ENCODE assay signal across 31 cellular contexts in the genomic region with DNA sequence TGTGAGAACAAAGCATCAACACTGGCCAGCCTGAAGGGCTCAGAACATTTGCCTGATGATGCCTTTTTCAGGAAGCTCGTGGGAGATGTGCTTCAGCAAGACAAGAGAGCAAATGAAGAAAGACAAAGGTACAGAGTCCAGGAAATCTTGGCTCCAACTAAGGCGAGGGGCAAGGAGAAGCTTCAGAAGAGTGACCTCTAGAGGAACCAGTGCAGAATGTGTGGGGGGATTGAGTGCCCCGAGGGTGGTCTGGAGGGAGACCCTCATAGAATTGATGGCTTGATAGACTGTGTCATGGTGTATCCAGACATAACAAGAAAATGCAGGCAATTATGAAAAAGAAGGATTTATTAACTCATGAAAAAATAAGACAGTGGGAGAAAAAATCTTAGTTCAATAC. TPM values are rescaled to one million over a fixed set of nuclear protein-coding genes. Genes with fewer than 3 reads are reported as not detected.
DNase-seq lines count a peak whose midpoint lies in the region; ATAC-seq and TF ChIP-seq lines count a peak whose summit lies in the region.
"Had no signal": no experiment of that assay in that cellular context is flagged by ENCODE, and none has a peak within 500 bp of the region (broad histone marks: within the 10 kb centered on the region; RNA-seq: fewer than 3 reads in every experiment).

No MANE protein-coding gene starts in this region.

- intact Hi-C loops in A673 (cut with micrococcal nuclease; ENCODE audit: unreplicated experiment) (no loop called here), colonic mucosa (cut with DNase I) (no loop called here)
- intact Hi-C loops in activated CD4-positive, alpha-beta T cell treated with anti-CD3 and anti-CD28 coated beads for 36 hours (cut with DNase I, micrococcal nuclease): loop anchor here in 1 of 2 experiments (10.0 kb wide), 1 partner anchor 466 kb away; a partner anchor contains a TSS

- TF ChIP-seq CTCF in A673 (conservative IDR thresholded peaks at IDR 0.05; ENCODE audit: low read depth, low read length) (peak; percentile 41; the same call in 1 of the 2 replicates), GM06990 (IDR thresholded peaks at IDR 0.05; ENCODE audit: insufficient read depth, low read length, poor library complexity, severe bottlenecking) (peak; percentile 9), Loucy (conservative IDR thresholded peaks at IDR 0.05; ENCODE audit: low read length) (peak; percentile 61), colonic mucosa (IDR thresholded peaks at IDR 0.05) (no peak)

- H3K9me3 Mint-ChIP-seq in activated CD4-positive, alpha-beta T cell treated with anti-CD3 and anti-CD28 coated beads for 36 hours (ENCODE audit: low read depth): no peaks in the 10 kb centered on the region

- CTCF ChIA-PET in A673 (lab: Charles Lee): interaction anchor here (0.6 kb wide), 1 partner anchor 1506 kb away, joined by 3 read pairs; no protein-coding TSS in a partner anchor
- CTCF ChIA-PET in activated CD4-positive, alpha-beta T cell treated with anti-CD3 and anti-CD28 coated beads for 36 hours (lab: Charles Lee): no interaction called here

- H3K27ac Mint-ChIP-seq in activated CD4-positive, alpha-beta T cell treated with anti-CD3 and anti-CD28 coated beads for 36 hours: no peak overlapping the region
- H3K27ac Mint-ChIP-seq: activated naive CD8-positive, alpha-beta T cell treated with anti-CD3 and anti-CD28 coated beads for 36 hours; B cell had no signal

- no peak for ATAC-seq in activated CD4-positive, alpha-beta T cell treated with anti-CD3 and anti-CD28 coated beads for 36 hours
- ATAC-seq in GM21737 (IDR thresholded peaks at IDR 0.05; ENCODE audit: unreplicated experiment): no peak
- ATAC-seq: esophagus mucosa, HCT116, heart left ventricle had no signal

- H2AFZ ChIP-seq in Loucy (ENCODE audit: low read length): no peak overlapping the region
- H2AFZ ChIP-seq: parathyroid adenoma had no signal

- H3K27ac ChIP-seq in A673 (ENCODE audit: low read depth, low read length, poor library complexity, severe bottlenecking) (no peak overlapping the region), colonic mucosa (peak overlapping the region; percentile 62)
- H3K27ac ChIP-seq: heart left ventricle, KMS-11, parathyroid adenoma, right atrium auricular region, SJSA1 had no signal

- no peaks in the 10 kb centered on the region for H3K36me3 Mint-ChIP-seq in activated CD4-positive, alpha-beta T cell treated with anti-CD3 and anti-CD28 coated beads for 36 hours (ENCODE audit: low read depth)
- H3K36me3 Mint-ChIP-seq: activated naive CD8-positive, alpha-beta T cell treated with anti-CD3 and anti-CD28 coated beads for 36 hours had no signal

- no peaks in the 10 kb centered on the region for H3K79me2 ChIP-seq in Loucy (ENCODE audit: insufficient read depth, low read length)
- H3K79me2 ChIP-seq: parathyroid adenoma had no signal

- H3K27me3 Mint-ChIP-seq in activated CD4-positive, alpha-beta T cell treated with anti-CD3 and anti-CD28 coated beads for 36 hours: peaks cover 9% of the 10 kb centered on the region
- H3K27me3 Mint-ChIP-seq: activated naive CD8-positive, alpha-beta T cell treated with anti-CD3 and anti-CD28 coated beads for 36 hours; B cell had no signal

- no peak overlapping the region for H3K9ac ChIP-seq in Loucy (ENCODE audit: low read depth, low read length, poor library complexity, severe bottlenecking)
- no peak overlapping the region for H3K9ac ChIP-seq in colonic mucosa (ENCODE audit: low read depth in 2 of 2, low read length in 2 of 2)
- H3K9ac ChIP-seq: KMS-11, parathyroid adenoma had no signal

- H3K4me3 Mint-ChIP-seq in activated CD4-positive, alpha-beta T cell treated with anti-CD3 and anti-CD28 coated beads for 36 hours: no peak overlapping the region
- H3K4me3 Mint-ChIP-seq: activated naive CD8-positive, alpha-beta T cell treated with anti-CD3 and anti-CD28 coated beads for 36 hours; B cell; neural crest cell had no signal

- no peaks in the 10 kb centered on the region for H3K36me3 ChIP-seq in A673 (ENCODE audit: insufficient read depth, low read length, poor library complexity, severe bottlenecking)
- no peaks in the 10 kb centered on the region for H3K36me3 ChIP-seq in GM06990 (ENCODE audit: control insufficient read depth, insufficient read depth, low read length)
- H3K36me3 ChIP-seq in Loucy (ENCODE audit: insufficient read depth, low read length): no peaks in the 10 kb centered on the region
- no peaks in the 10 kb centered on the region for H3K36me3 ChIP-seq in colonic mucosa
- H3K36me3 ChIP-seq: heart left ventricle, right atrium auricular region, SJSA1, transverse colon had no signal

- no peak overlapping the region for H3K4me3 ChIP-seq in A673 (ENCODE audit: low read depth, low read length, poor library complexity, severe bottlenecking)
- H3K4me3 ChIP-seq in GM06990 (replicated peaks; ENCODE audit: low read depth, low read length): no peak overlapping the region
- H3K4me3 ChIP-seq in Loucy (ENCODE audit: low read length, poor library complexity, severe bottlenecking): no peak overlapping the region
- H3K4me3 ChIP-seq in colonic mucosa: no peak overlapping the region
- H3K4me3 ChIP-seq: heart left ventricle, right atrium auricular region, SJSA1, transverse colon had no signal

- no peaks in the 10 kb centered on the region for H3K4me1 Mint-ChIP-seq in activated CD4-positive, alpha-beta T cell treated with anti-CD3 and anti-CD28 coated beads for 36 hours
- H3K4me1 Mint-ChIP-seq: activated naive CD8-positive, alpha-beta T cell treated with anti-CD3 and anti-CD28 coated beads for 36 hours; neural crest cell had no signal

- H3K9me2 ChIP-seq in Loucy (replicated peaks; ENCODE audit: low read depth, low read length): no peaks in the 10 kb centered on the region

- BruUV-seq in A673 (replicated peaks; lab: Mats Ljungman, UMichigan): no TSS peak

- POLR2A ChIA-PET in A673 (lab: Charles Lee; ENCODE audit: low non-redundant PET): no interaction called here
- POLR2A ChIA-PET in activated CD4-positive, alpha-beta T cell treated with anti-CD3 and anti-CD28 coated beads for 36 hours (lab: Charles Lee): no interaction called here

- H3K4me1 ChIP-seq in A673 (ENCODE audit: insufficient read depth, low read length, poor library complexity, severe bottlenecking): peaks cover 7% of the 10 kb centered on the region
- peaks cover 16% of the 10 kb centered on the region for H3K4me1 ChIP-seq in Loucy (ENCODE audit: insufficient read depth, low read length, poor library complexity, severe bottlenecking)
- H3K4me1 ChIP-seq in colonic mucosa: peaks cover 9% of the 10 kb centered on the region
- H3K4me1 ChIP-seq: parathyroid adenoma, SJSA1 had no signal

- DNase-seq in A673 (ENCODE audit: low spot score): no peak
- no peak for DNase-seq in GM06990 (ENCODE audit: extremely low read depth, insufficient read length)
- DNase-seq in colonic mucosa: no peak
- DNase-seq in NCI-H510A (lab: John Stamatoyannopoulos, UW): no peak
- DNase-seq in activated CD4-positive, alpha-beta T cell treated with anti-CD3 and anti-CD28 coated beads for 36 hours: no peak
- no peak for DNase-seq in activated CD4-positive, alpha-beta T cell treated with anti-CD3 and anti-CD28 coated beads, Interleukin-2, amount 50 U/mL, for 48 hours
- DNase-seq: activated CD4-positive, alpha-beta T cell treated with anti-CD3 and anti-CD28 coated beads for 1 hour; activated effector memory CD4-positive, alpha-beta T cell treated with anti-CD3 and anti-CD28 coated beads, Interleukin-2, amount 50 U/mL, for 16 hours; activated naive CD8-positive, alpha-beta T cell treated with anti-CD3 and anti-CD28 coated beads for 36 hours; activated T-cell treated with anti-CD3 and anti-CD28 coated beads for 4 hours; cortex of kidney; DND-41; foreskin fibroblast; heart left ventricle; left cardiac atrium; mammary epithelial cell had no signal

- H3K27me3 ChIP-seq in A673 (replicated peaks; ENCODE audit: insufficient read depth, low read depth, low read length, poor library complexity) (no peaks in the 10 kb centered on the region), GM06990 (replicated peaks; ENCODE audit: control insufficient read depth, insufficient read depth, low read length) (no peaks in the 10 kb centered on the region; the same call in none of the 2 replicates), Loucy (ENCODE audit: insufficient read depth, low read length, poor library complexity, severe bottlenecking) (no peaks in the 10 kb centered on the region), colonic mucosa (no peaks in the 10 kb centered on the region)
- H3K27me3 ChIP-seq: heart left ventricle, right atrium auricular region, SJSA1, transverse colon had no signal

- peaks cover 3% of the 10 kb centered on the region; the same call in 1 of the 2 replicates for H3F3A ChIP-seq in Loucy (ENCODE audit: low read depth)

- H3K4me2 ChIP-seq in Loucy (ENCODE audit: low read depth, low read length, poor library complexity, severe bottlenecking): peak overlapping the region; percentile 18
- H3K4me2 ChIP-seq: KMS-11 had no signal

- H3K9me3 ChIP-seq in A673 (ENCODE audit: low read depth, low read length, poor library complexity, severe bottlenecking): no peaks in the 10 kb centered on the region
- no peaks in the 10 kb centered on the region for H3K9me3 ChIP-seq in Loucy (ENCODE audit: insufficient read depth, low read depth, low read length)
- no peaks in the 10 kb centered on the region for H3K9me3 ChIP-seq in colonic mucosa
- H3K9me3 ChIP-seq: heart left ventricle, right atrium auricular region, SJSA1, transverse colon had no signal

- no peaks in the 10 kb centered on the region for H4K20me1 ChIP-seq in Loucy (ENCODE audit: insufficient read depth, low read length, poor library complexity, severe bottlenecking)

RNA-seq across cellular contexts. Expression of a gene that starts 15.3 kb away (rescaled TPM):
- not detected in 2 replicates for total RNA-seq in A673 (2021)
- total RNA-seq in colonic mucosa: 1 to 10 TPM in 1 of 2 donors, under 1 TPM in 1; 0.22 to 2.2 TPM
- 1 to 10 TPM; 1.0 to 1.5 TPM for total RNA-seq in activated CD4-positive, alpha-beta T cell treated with anti-CD3 and anti-CD28 coated beads for 36 hours

RNA-seq across cellular contexts. Expression of a gene that starts 57.2 kb away (rescaled TPM):
- total RNA-seq in A673 (2021) (not detected in 2 replicates), colonic mucosa (not detected)
- not detected for total RNA-seq in activated CD4-positive, alpha-beta T cell treated with anti-CD3 and anti-CD28 coated beads for 36 hours
- total RNA-seq: activated naive CD8-positive, alpha-beta T cell treated with anti-CD3 and anti-CD28 coated beads for 36 hours; astrocyte; B cell; cardiac septum; esophagus mucosa; heart left ventricle; HT1080; left cardiac atrium; mammary epithelial cell; neural crest cell; right atrium auricular region; SJSA1; T-helper 1 cell treated with Interleukin-12 subunit alpha and Interleukin-12 subunit beta and Interleukin-4 antibody, amounts not matched to agents 30 ng/mL and 1 ng/mL, for 36 hours; transverse colon had no signal
